ENCODE assay signal across 8 cellular contexts in genomic region chr7:74256446-74257408, GRCh38. TPM values are rescaled to one million over a fixed set of nuclear protein-coding genes. Genes with fewer than 3 reads are reported as not detected.
DNase-seq lines count a peak whose midpoint lies in the region; ATAC-seq and TF ChIP-seq lines count a peak whose summit lies in the region.

No MANE protein-coding gene starts in this region.

- POLR2A ChIA-PET in Panc1 (lab: Charles Lee) = interaction anchor here (0.7 kb wide), 1 partner anchor 73 kb away, joined by 3 read pairs; no protein-coding TSS in a partner anchor

- H3K36me3 Mint-ChIP-seq in endodermal cell (ENCODE audit: low read depth) = peaks cover 8% of the 10 kb centered on the region

- no peak overlapping the region for H3K27ac Mint-ChIP-seq in endodermal cell

- H3K4me1 Mint-ChIP-seq in endodermal cell = peaks cover 6% of the 10 kb centered on the region

- no peak overlapping the region for H3K9ac ChIP-seq in endodermal cell (ENCODE audit: extremely low read depth, low read length, poor library complexity, severe bottlenecking)

- H3K27ac ChIP-seq in Panc1 (ENCODE audit: low read length) = peak overlapping the region; percentile 74
- H3K27ac ChIP-seq in endodermal cell (ENCODE audit: low read depth, low read length) = no peak overlapping the region
- peak overlapping the region in 3 of 4 donors; percentile 4 to 25 (median 9) for H3K27ac ChIP-seq in sigmoid colon

- ATAC-seq in Panc1 (no peak), HG03025 (IDR thresholded peaks at IDR 0.05; ENCODE audit: low FRiP score, unreplicated experiment) (no peak), GM21529 (IDR thresholded peaks at IDR 0.05; ENCODE audit: unreplicated experiment) (no peak), GM18519 (IDR thresholded peaks at IDR 0.05; ENCODE audit: low FRiP score, unreplicated experiment) (no peak)

- intact Hi-C loops in Panc1 (cut with micrococcal nuclease; ENCODE audit: unreplicated experiment) = no loop called here
- intact Hi-C loops in sigmoid colon (cut with DNase I) = loop anchor here (5.0 kb wide), 1 partner anchor 136 kb away; no protein-coding TSS in a partner anchor

- no peak for TF ChIP-seq EP300 in sigmoid colon (IDR thresholded peaks at IDR 0.05)

- H3K4me3 ChIP-seq in Panc1 (ENCODE audit: low read depth in 2 of 2, low read length in 2 of 2) = no peak overlapping the region
- no peak overlapping the region for H3K4me3 ChIP-seq in endodermal cell (ENCODE audit: low read length)
- H3K4me3 ChIP-seq in sigmoid colon = no peak overlapping the region

- 91 to 96% methylated on average over 13 of the region's 13 CpGs for WGBS in endodermal cell (ENCODE audit: insufficient coverage in 1 of 2, insufficient read length in 1 of 2), 2 experiments
- WGBS in sigmoid colon, 2 donors = 85 to 87% methylated on average over 13 of the region's 13 CpGs

- H3K27me3 ChIP-seq in Panc1 (ENCODE audit: control insufficient read depth, insufficient read depth, low read length) (no peaks in the 10 kb centered on the region), endodermal cell (ENCODE audit: control insufficient read depth, insufficient read depth, low read length, poor library complexity, severe bottlenecking) (no peaks in the 10 kb centered on the region), sigmoid colon (no peaks in the 10 kb centered on the region)

- H3K27me3 Mint-ChIP-seq in endodermal cell (ENCODE audit: insufficient read depth) = no peaks in the 10 kb centered on the region

- H3K4me1 ChIP-seq in Panc1 (ENCODE audit: control insufficient read depth, insufficient read depth, low read length) = peaks cover 15% of the 10 kb centered on the region
- H3K4me1 ChIP-seq in endodermal cell (ENCODE audit: control insufficient read depth, insufficient read depth, low read length) = no peaks in the 10 kb centered on the region
- peaks cover 0 to 21% (median 16%) of the 10 kb centered on the region in 4 donors for H3K4me1 ChIP-seq in sigmoid colon

- peak overlapping the region; percentile 97 for H3K4me3 Mint-ChIP-seq in endodermal cell

- CTCF ChIA-PET in Panc1 (lab: Charles Lee) = no interaction called here

- in situ Hi-C loops in Panc1 (cut with HindIII; ENCODE audit: low pct_unique_long_range_greater_than_20kb, low sequenced_read_pairs) = no loop called here

- H3K9me3 Mint-ChIP-seq in endodermal cell = no peaks in the 10 kb centered on the region

- TF ChIP-seq CTCF in Panc1 (IDR thresholded peaks at IDR 0.05) (no peak), endodermal cell (conservative IDR thresholded peaks at IDR 0.05) (no peak), sigmoid colon (IDR thresholded peaks at IDR 0.05) (no peak)

- TF ChIP-seq POLR2A in sigmoid colon (IDR thresholded peaks at IDR 0.05) = no peak

- no TSS peak for BruUV-seq in Panc1 (replicated peaks; lab: Mats Ljungman, UMichigan)

- DNase-seq in Daoy (ENCODE audit: low read depth) (peak; percentile 80), Panc1 (ENCODE audit: low read depth, low spot score) (no peak), endodermal cell (no peak), sigmoid colon (no peak), AG08396 (ENCODE audit: low spot score) (no peak)

- H3K36me3 ChIP-seq in Panc1 (ENCODE audit: control insufficient read depth, insufficient read depth, low read length) (no peaks in the 10 kb centered on the region; the same call in 1 of the 2 replicates), endodermal cell (ENCODE audit: control insufficient read depth, insufficient read depth, low read length) (no peaks in the 10 kb centered on the region), sigmoid colon (no peaks in the 10 kb centered on the region)

- H3K9me3 ChIP-seq in Panc1 (ENCODE audit: control insufficient read depth, insufficient read depth, low read depth, low read length) = no peaks in the 10 kb centered on the region
- no peaks in the 10 kb centered on the region for H3K9me3 ChIP-seq in endodermal cell (ENCODE audit: control insufficient read depth, low read length)
- H3K9me3 ChIP-seq in sigmoid colon = no peaks in the 10 kb centered on the region

RNA-seq across cellular contexts. Expression of gene RFC2, which starts 2.5 kb away (rescaled TPM):
- 142 and 156 TPM in 2 replicates for total RNA-seq in Daoy (2014; rRNA removed; shearing (Covaris generic))
- 56.2 TPM for total RNA-seq in Panc1 (2021; ENCODE audit: unreplicated experiment)
- polyA plus RNA-seq in Panc1 (2012; ENCODE audit: insufficient read length) = 42.8 TPM
- 10 to 100 TPM; 56.7 to 71.6 TPM for total RNA-seq in endodermal cell
- polyA plus RNA-seq in endodermal cell (2013, experiment 1 of 2) = 51.0 TPM
- 47.1 TPM for polyA plus RNA-seq in endodermal cell (2013, experiment 2 of 2)
- 10 to 100 TPM in 3 of 4 donors, 1 to 10 TPM in 1; 3.3 to 17.8 (median 14.8) TPM for total RNA-seq in sigmoid colon
- 10 to 100 TPM; 18.0 to 30.0 (median 22.2) TPM for polyA plus RNA-seq in sigmoid colon

RNA-seq across cellular contexts. Expression of gene CLIP2, which starts 32.5 kb away (rescaled TPM):
- 33.4 and 41.9 TPM in 2 replicates for total RNA-seq in Daoy (2014; rRNA removed; shearing (Covaris generic))
- 39.9 TPM for total RNA-seq in Panc1 (2021; ENCODE audit: unreplicated experiment)
- 47.7 TPM for polyA plus RNA-seq in Panc1 (2012; ENCODE audit: insufficient read length)
- total RNA-seq in endodermal cell = 10 to 100 TPM; 44.3 to 57.2 TPM
- 32.1 TPM for polyA plus RNA-seq in endodermal cell (2013, experiment 1 of 2)
- 33.9 TPM for polyA plus RNA-seq in endodermal cell (2013, experiment 2 of 2)
- total RNA-seq in sigmoid colon = 10 to 100 TPM; 20.7 to 35.5 (median 22.3) TPM
- polyA plus RNA-seq in sigmoid colon = 10 to 100 TPM; 23.4 to 56.4 (median 40.2) TPM

RNA-seq across cellular contexts. Expression of gene LAT2, which starts 46.9 kb away (rescaled TPM):
- total RNA-seq in Daoy (2014; rRNA removed; shearing (Covaris generic)) = 0.97 and 0.98 TPM in 2 replicates
- total RNA-seq in Panc1 (2021; ENCODE audit: unreplicated experiment) (2.7 TPM), endodermal cell (1 to 10 TPM in 1 of 2 donors, under 1 TPM in 1; 0.55 to 1.0 TPM), sigmoid colon (10 to 100 TPM in 1 of 4 donors, 1 to 10 TPM in 3; 2.5 to 13.0 (median 4.4) TPM)
- 3.2 TPM for polyA plus RNA-seq in Panc1 (2012; ENCODE audit: insufficient read length)
- polyA plus RNA-seq in endodermal cell (2013, experiment 1 of 2) = 0.14 TPM
- not detected for polyA plus RNA-seq in endodermal cell (2013, experiment 2 of 2)
- 10 to 100 TPM in 2 of 3 donors, 1 to 10 TPM in 1; 4.8 to 31.1 (median 16.2) TPM for polyA plus RNA-seq in sigmoid colon
